ENCODE assay signal across 8 cellular contexts in the genomic region with DNA sequence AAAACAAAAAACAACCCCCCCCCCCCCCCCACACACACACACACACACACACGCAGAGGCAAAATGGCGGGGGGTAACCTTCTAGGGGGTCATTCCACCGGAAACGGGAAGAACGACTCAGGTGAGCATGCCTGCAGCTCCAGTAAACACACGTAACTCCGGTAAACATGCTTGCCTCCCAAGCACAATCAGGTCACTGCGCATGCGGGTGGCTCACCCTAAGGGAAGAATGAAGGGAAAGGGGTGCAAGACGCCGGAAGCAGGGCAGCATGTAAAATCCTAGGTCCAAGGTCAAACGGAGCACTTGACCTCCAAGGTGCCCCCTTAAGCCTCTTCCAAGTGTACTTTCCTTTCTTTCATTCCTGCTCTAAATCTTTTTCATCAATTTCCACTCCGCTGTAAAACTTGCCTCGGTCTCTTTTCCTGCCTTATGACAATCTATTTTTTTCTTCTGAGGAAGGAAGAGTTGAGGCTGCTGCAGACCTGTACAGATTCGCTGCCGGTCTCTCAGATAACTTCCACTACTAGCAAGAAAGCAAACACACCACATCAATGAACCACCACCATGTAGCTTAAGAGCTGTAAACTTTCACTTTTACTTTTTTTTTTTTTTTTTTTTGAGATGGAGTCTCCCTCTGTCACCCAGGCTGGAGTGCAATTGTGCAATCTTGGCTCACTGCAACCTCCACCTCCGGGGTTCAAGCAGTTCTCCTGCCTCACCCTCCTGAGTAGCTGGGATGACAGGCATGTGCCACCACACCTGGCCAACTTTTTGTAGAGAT. TPM values are rescaled to one million over a fixed set of nuclear protein-coding genes. Genes with fewer than 3 reads are reported as not detected.
DNase-seq lines count a peak whose midpoint lies in the region; ATAC-seq and TF ChIP-seq lines count a peak whose summit lies in the region.

No MANE protein-coding gene starts in this region.

- H3K36me3 ChIP-seq in BE2C: no peaks in the 10 kb centered on the region

- no peaks in the 10 kb centered on the region for H3K9me3 Mint-ChIP-seq in activated naive CD8-positive, alpha-beta T cell treated with anti-CD3 and anti-CD28 coated beads, Interleukin-2, amount 50 U/mL, for 24 hours

- TF ChIP-seq CTCF in retinal pigment epithelial cell (conservative IDR thresholded peaks at IDR 0.05; ENCODE audit: low read depth, low read length): no peak
- no peak for TF ChIP-seq CTCF in BE2C (IDR thresholded peaks at IDR 0.05; ENCODE audit: low read depth, low read length)

- no peaks in the 10 kb centered on the region for H3K27me3 Mint-ChIP-seq in activated naive CD8-positive, alpha-beta T cell treated with anti-CD3 and anti-CD28 coated beads, Interleukin-2, amount 50 U/mL, for 24 hours

- peak overlapping the region; percentile 23 for H3K4me3 ChIP-seq in retinal pigment epithelial cell (ENCODE audit: low read length)
- no peak overlapping the region for H3K4me3 ChIP-seq in BE2C (ENCODE audit: low read depth, low read length)

- peak; percentile 38 for ATAC-seq in activated naive CD8-positive, alpha-beta T cell treated with anti-CD3 and anti-CD28 coated beads, Interleukin-2, amount 50 U/mL, for 24 hours
- no peak for ATAC-seq in HG03521 (IDR thresholded peaks at IDR 0.05; ENCODE audit: unreplicated experiment)

- no peaks in the 10 kb centered on the region for H3K9me3 ChIP-seq in BE2C

- no peaks in the 10 kb centered on the region for H3K36me3 Mint-ChIP-seq in activated naive CD8-positive, alpha-beta T cell treated with anti-CD3 and anti-CD28 coated beads, Interleukin-2, amount 50 U/mL, for 24 hours (ENCODE audit: low read depth)

- DNase-seq in DMS79 treated with DMSO at 0.1 percent for 48 hours (lab: John Stamatoyannopoulos, UW) (peak; percentile 69), NOMO-1 treated with dmso at 0.1 percent for 144 hours (lab: John Stamatoyannopoulos, UW; ENCODE audit: unreplicated experiment) (peak; percentile 14), retinal pigment epithelial cell (ENCODE audit: low read depth) (no peak), BE2C (no peak), cerebellar nuclear complex (lab: John Stamatoyannopoulos, UW) (no peak), AG08395 (ENCODE audit: low spot score) (no peak)
- peak; percentile 46 for DNase-seq in activated naive CD8-positive, alpha-beta T cell treated with anti-CD3 and anti-CD28 coated beads, Interleukin-2, amount 50 U/mL, for 24 hours

- peaks cover 32% of the 10 kb centered on the region for H3K4me1 Mint-ChIP-seq in activated naive CD8-positive, alpha-beta T cell treated with anti-CD3 and anti-CD28 coated beads, Interleukin-2, amount 50 U/mL, for 24 hours

- H3K4me3 Mint-ChIP-seq in activated naive CD8-positive, alpha-beta T cell treated with anti-CD3 and anti-CD28 coated beads, Interleukin-2, amount 50 U/mL, for 24 hours: peak overlapping the region; percentile 77

- H3K27ac Mint-ChIP-seq in activated naive CD8-positive, alpha-beta T cell treated with anti-CD3 and anti-CD28 coated beads, Interleukin-2, amount 50 U/mL, for 24 hours: peak overlapping the region; percentile 80

- no peaks in the 10 kb centered on the region; the same call in 1 of the 2 replicates for H3K4me1 ChIP-seq in BE2C

- H3K27me3 ChIP-seq in BE2C: no peaks in the 10 kb centered on the region; the same call in 1 of the 2 replicates

RNA-seq across cellular contexts. Expression of a gene that starts 21.0 kb away (rescaled TPM):
- not detected for polyA plus RNA-seq in BE2C (2012; ENCODE audit: insufficient read depth, insufficient read length, low read depth)

RNA-seq across cellular contexts. Expression of a gene that starts 42.8 kb away (rescaled TPM):
- polyA plus RNA-seq in BE2C (2012; ENCODE audit: insufficient read depth, insufficient read length, low read depth): 0.32 TPM

RNA-seq across cellular contexts. Expression of a gene that starts 44.0 kb away (rescaled TPM):
- 244 TPM for polyA plus RNA-seq in BE2C (2012; ENCODE audit: insufficient read depth, insufficient read length, low read depth)

RNA-seq across cellular contexts. Expression of a gene that starts 53.5 kb away (rescaled TPM):
- polyA plus RNA-seq in BE2C (2012; ENCODE audit: insufficient read depth, insufficient read length, low read depth): 21.1 TPM

Comparison
In these comparisons a context has a peak if more than half of its experiments do, and no peak if none do; other contexts are left out.
1. DNase-seq: peak in DMS79 treated with DMSO at 0.1 percent for 48 hours (single experiment), NOMO-1 treated with dmso at 0.1 percent for 144 hours (single experiment) and activated naive CD8-positive, alpha-beta T cell treated with anti-CD3 and anti-CD28 coated beads, Interleukin-2, amount 50 U/mL, for 24 hours (single experiment); none in retinal pigment epithelial cell (single experiment), BE2C (single experiment), cerebellar nuclear complex (0 of 2) and AG08395 (single experiment).